9 cellular contexts compared by ENCODE assay signal in genomic region chr4:48173055-48173991, GRCh38. TPM values are rescaled to one million over a fixed set of nuclear protein-coding genes. Genes with fewer than 3 reads are reported as not detected.
DNase-seq lines count a peak whose midpoint lies in the region; ATAC-seq, FAIRE-seq and TF ChIP-seq lines count a peak whose summit lies in the region.
"Had no signal": no experiment of that assay in that cellular context is flagged by ENCODE, and none has a peak within 500 bp of the region (broad histone marks: within the 10 kb centered on the region; RNA-seq: fewer than 3 reads in every experiment).

No MANE protein-coding gene starts in this region.

- DNase-seq in AG10803 (ENCODE audit: low read depth), result peak; percentile 78
- DNase-seq in adipocyte (ENCODE audit: low read depth), result peak; percentile 64
- peak; percentile 88 for DNase-seq in mesendoderm
- no peak for DNase-seq in NCI-H2196 treated with DMSO at 0.1 percent for 48 hours (lab: John Stamatoyannopoulos, UW; ENCODE audit: unreplicated experiment)
- no peak for DNase-seq in NCI-H774 (lab: John Stamatoyannopoulos, UW)
- DNase-seq in D721Med (ENCODE audit: insufficient read length, low spot score), result no peak

- FAIRE-seq in D721Med (lab: Jason Lieb, UNC), result no peak
- FAIRE-seq: colon had no signal

- no peak overlapping the region for H3K27ac ChIP-seq in mesendoderm (ENCODE audit: low read depth, low read length)

- peak overlapping the region; percentile 87 for H3K4ac ChIP-seq in mesendoderm (ENCODE audit: low read depth, low read length)

- H3K18ac ChIP-seq in mesendoderm (ENCODE audit: low read length), result peak overlapping the region; percentile 82

- H2BK5ac ChIP-seq in mesendoderm (ENCODE audit: low read length), result no peak overlapping the region

- H3K36me3 ChIP-seq in adipocyte (ENCODE audit: control insufficient read depth, insufficient read depth, low read length, severe bottlenecking), result no peaks in the 10 kb centered on the region
- H3K36me3 ChIP-seq in mesendoderm (ENCODE audit: control insufficient read depth, insufficient read depth, low read length), result no peaks in the 10 kb centered on the region

- H2AK5ac ChIP-seq in mesendoderm (ENCODE audit: low read length), result no peak overlapping the region

- H3K27me3 ChIP-seq in adipocyte (replicated peaks; ENCODE audit: control insufficient read depth, insufficient read depth, low read length) (no peaks in the 10 kb centered on the region), mesendoderm (ENCODE audit: insufficient read depth, low read length, poor library complexity) (no peaks in the 10 kb centered on the region)

- H3K56ac ChIP-seq in mesendoderm (ENCODE audit: low read length), result no peak overlapping the region

- no peak overlapping the region for H3K4me2 ChIP-seq in mesendoderm (ENCODE audit: low read length)

- no peak overlapping the region for H4K8ac ChIP-seq in mesendoderm (ENCODE audit: low read depth, low read length)

- H2BK120ac ChIP-seq in mesendoderm (ENCODE audit: low read depth, low read length), result no peak overlapping the region

- no CpG with 5 or more reads among the region's 6 CpGs for WGBS in mesendoderm (ENCODE audit: extremely low coverage, insufficient coverage, low lambda C conversion rate)

- no peaks in the 10 kb centered on the region for H3K79me2 ChIP-seq in mesendoderm (ENCODE audit: control insufficient read depth, insufficient read depth, low read length)

- H2BK15ac ChIP-seq in mesendoderm (replicated peaks; ENCODE audit: low read depth), result peak overlapping the region; percentile 59

- ATAC-seq in GM19328 (IDR thresholded peaks at IDR 0.05; ENCODE audit: unreplicated experiment) (peak; percentile 62), HG03280 (IDR thresholded peaks at IDR 0.05; ENCODE audit: unreplicated experiment) (peak; percentile 63)

- H3K9me3 ChIP-seq in adipocyte (ENCODE audit: control insufficient read depth, low read length), result peaks cover 6% of the 10 kb centered on the region

- no peaks in the 10 kb centered on the region for H3K79me1 ChIP-seq in mesendoderm (ENCODE audit: low read length)

- H3K9ac ChIP-seq in adipocyte (ENCODE audit: low read length) (peak overlapping the region; percentile 24), mesendoderm (ENCODE audit: low read length) (no peak overlapping the region)

- no peak overlapping the region for H4K5ac ChIP-seq in mesendoderm (ENCODE audit: low read length)

- H3K23ac ChIP-seq in mesendoderm (ENCODE audit: low read length), result no peak overlapping the region

- peaks cover 14% of the 10 kb centered on the region for H3K4me1 ChIP-seq in adipocyte (ENCODE audit: control insufficient read depth, insufficient read depth, low read length)
- no peaks in the 10 kb centered on the region for H3K4me1 ChIP-seq in mesendoderm (ENCODE audit: control insufficient read depth, low read depth, low read length)

- no peak overlapping the region for H3K4me3 ChIP-seq in AG10803 (ENCODE audit: low read length)
- no peak overlapping the region for H3K4me3 ChIP-seq in adipocyte (ENCODE audit: low read length)
- no peak overlapping the region for H3K4me3 ChIP-seq in mesendoderm (ENCODE audit: low read length)

- TF ChIP-seq CTCF in AG10803 (conservative IDR thresholded peaks at IDR 0.05; ENCODE audit: low read length) (no peak), D721Med (IDR thresholded peaks at IDR 0.05; ENCODE audit: insufficient read depth, missing control alignments) (no peak)

RNA-seq across cellular contexts. Expression of gene TXK, which starts 39.3 kb away (rescaled TPM):
- 0.06 TPM for polyA plus RNA-seq in mesendoderm (2013, experiment 1 of 2)
- polyA plus RNA-seq in mesendoderm (2013, experiment 2 of 2), result 0.07 TPM

Comparison
In these comparisons a context has a peak if more than half of its experiments do, and no peak if none do; other contexts are left out.
1. DNase-seq: peak in AG10803 (single experiment), adipocyte (single experiment) and mesendoderm (single experiment); none in NCI-H2196 treated with DMSO at 0.1 percent for 48 hours (single experiment), NCI-H774 (single experiment) and D721Med (single experiment).